In genomic region chr2:9782197-9782719, GRCh38 we compare ENCODE assay signal across 7 cellular contexts.
DNase-seq lines count a peak whose midpoint lies in the region; ATAC-seq and FAIRE-seq lines count a peak whose summit lies in the region.

No MANE protein-coding gene starts in this region.

- peak overlapping the region; percentile 0 to 82 (median 78) for H3K27ac Mint-ChIP-seq in immature natural killer cell
- peak overlapping the region; percentile 92 for H3K27ac Mint-ChIP-seq in stimulated activated effector memory CD8-positive, alpha-beta T cell treated with anti-CD3 and anti-CD28 coated beads, Interleukin-12 subunit alpha, Interleukin-12 subunit beta, amount 100 ng/mL, for 72 hours

- peak; percentile 86 for ATAC-seq in stimulated activated effector memory CD8-positive, alpha-beta T cell treated with anti-CD3 and anti-CD28 coated beads, Interleukin-12 subunit alpha, Interleukin-12 subunit beta, amount 100 ng/mL, for 72 hours
- no peak for ATAC-seq in GM18502 (IDR thresholded peaks at IDR 0.05; ENCODE audit: poor library complexity, unreplicated experiment)

- DNase-seq in NCI-H69 (lab: John Stamatoyannopoulos, UW) (peak; percentile 5), immature natural killer cell (peak; percentile 42 to 56 (median 48)), T1000 (lab: John Stamatoyannopoulos, UW) (no peak), GM19239 (ENCODE audit: insufficient read length, low spot score) (no peak)
- DNase-seq in activated CD8-positive, alpha-beta memory T cell treated with anti-CD3 and anti-CD28 coated beads, Interleukin-2, amount 50 U/mL, for 48 hours: peak; percentile 77
- DNase-seq in stimulated activated effector memory CD8-positive, alpha-beta T cell treated with anti-CD3 and anti-CD28 coated beads, Interleukin-12 subunit alpha, Interleukin-12 subunit beta, amount 100 ng/mL, for 72 hours (ENCODE audit: low spot score in 2 of 2): peak; percentile 43 to 80

- peaks cover 2 to 9% (median 6%) of the 10 kb centered on the region in 3 donors for H3K27me3 Mint-ChIP-seq in immature natural killer cell (ENCODE audit: low read depth in 3 of 3)

- no peak for FAIRE-seq in GM19239 (lab: Jason Lieb, UNC)

- H3K4me1 Mint-ChIP-seq in immature natural killer cell: peaks cover 39 to 53% of the 10 kb centered on the region in 2 donors
- H3K4me1 Mint-ChIP-seq in stimulated activated effector memory CD8-positive, alpha-beta T cell treated with anti-CD3 and anti-CD28 coated beads, Interleukin-12 subunit alpha, Interleukin-12 subunit beta, amount 100 ng/mL, for 72 hours: peaks cover 67% of the 10 kb centered on the region

- H3K4me3 Mint-ChIP-seq in immature natural killer cell: peak overlapping the region in 4 of 5 donors; percentile 3 to 68 (median 16)
- peak overlapping the region; percentile 63 for H3K4me3 Mint-ChIP-seq in stimulated activated effector memory CD8-positive, alpha-beta T cell treated with anti-CD3 and anti-CD28 coated beads, Interleukin-12 subunit alpha, Interleukin-12 subunit beta, amount 100 ng/mL, for 72 hours

- H3K36me3 Mint-ChIP-seq in immature natural killer cell: no peaks in the 10 kb centered on the region
- H3K36me3 Mint-ChIP-seq in stimulated activated effector memory CD8-positive, alpha-beta T cell treated with anti-CD3 and anti-CD28 coated beads, Interleukin-12 subunit alpha, Interleukin-12 subunit beta, amount 100 ng/mL, for 72 hours: peaks cover 15% of the 10 kb centered on the region

- no peaks in the 10 kb centered on the region for H3K9me3 Mint-ChIP-seq in immature natural killer cell
- peaks cover 4% of the 10 kb centered on the region for H3K9me3 Mint-ChIP-seq in stimulated activated effector memory CD8-positive, alpha-beta T cell treated with anti-CD3 and anti-CD28 coated beads, Interleukin-12 subunit alpha, Interleukin-12 subunit beta, amount 100 ng/mL, for 72 hours

Comparison
In these comparisons a context has a peak if more than half of its experiments do, and no peak if none do; other contexts are left out.
1. DNase-seq: peak in NCI-H69 (single experiment), activated CD8-positive, alpha-beta memory T cell treated with anti-CD3 and anti-CD28 coated beads, Interleukin-2, amount 50 U/mL, for 48 hours (single experiment), immature natural killer cell (3 of 3) and stimulated activated effector memory CD8-positive, alpha-beta T cell treated with anti-CD3 and anti-CD28 coated beads, Interleukin-12 subunit alpha, Interleukin-12 subunit beta, amount 100 ng/mL, for 72 hours (2 of 2); none in T1000 (single experiment) and GM19239 (single experiment).